ENCODE assay signal across 11 cellular contexts in the genomic region with DNA sequence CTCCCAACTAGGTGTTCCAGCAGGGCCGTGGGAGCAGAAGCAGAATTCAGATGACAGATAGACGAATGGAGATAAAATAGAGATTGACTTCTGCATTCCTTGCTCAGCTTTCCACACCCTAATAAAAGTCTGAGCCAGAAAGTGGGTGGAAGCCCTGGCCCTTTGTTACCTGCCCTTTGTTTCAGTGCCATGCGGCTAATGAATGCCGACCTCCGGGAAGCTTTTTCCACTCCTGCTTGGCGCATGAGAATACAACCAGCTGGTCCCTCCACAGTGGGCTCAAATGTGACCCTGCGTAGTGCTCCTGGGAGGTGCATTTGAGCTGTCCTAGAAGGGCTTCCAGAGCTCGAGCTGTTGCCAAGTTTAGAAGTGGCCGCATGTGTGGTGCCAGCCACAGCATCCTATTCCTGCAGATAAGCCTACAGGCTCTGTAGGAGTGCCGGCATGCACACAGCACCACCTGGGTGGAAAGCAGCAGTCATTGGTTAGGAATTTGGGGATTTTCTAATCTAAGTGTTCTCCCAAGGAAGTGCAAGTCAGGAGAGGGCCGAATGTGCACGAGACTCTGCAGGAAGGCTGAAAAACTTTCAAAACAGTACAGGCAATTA.
DNase-seq lines count a peak whose midpoint lies in the region; ATAC-seq and TF ChIP-seq lines count a peak whose summit lies in the region.
"Had no signal": no experiment of that assay in that cellular context is flagged by ENCODE, and none has a peak within 500 bp of the region (broad histone marks: within the 10 kb centered on the region; RNA-seq: fewer than 3 reads in every experiment).

No MANE protein-coding gene starts in this region.

- H3K36me3 ChIP-seq in breast epithelium = no peaks in the 10 kb centered on the region
- H3K36me3 ChIP-seq in iPS-20b (ENCODE audit: insufficient read depth, low read depth, low read length) = no peaks in the 10 kb centered on the region

- H3K27me3 ChIP-seq in breast epithelium = no peaks in the 10 kb centered on the region
- H3K27me3 ChIP-seq in iPS-20b (ENCODE audit: insufficient read depth, low read length) = no peaks in the 10 kb centered on the region

- no peaks in the 10 kb centered on the region for H3K9me3 Mint-ChIP-seq in type B pancreatic cell
- H3K9me3 Mint-ChIP-seq: nephron had no signal

- H3K4me3 Mint-ChIP-seq in type B pancreatic cell = peak overlapping the region; percentile 40
- H3K4me3 Mint-ChIP-seq: nephron had no signal

- peak overlapping the region in 1 of 3 donors; percentile 30 for H3K4me3 ChIP-seq in breast epithelium
- H3K4me3 ChIP-seq in iPS-20b (ENCODE audit: low read length) = peak overlapping the region; percentile 11; the same call in 1 of the 2 replicates

- H3K9ac ChIP-seq in iPS-20b (ENCODE audit: low read depth, low read length) = peak overlapping the region; percentile 60

- ATAC-seq in HG03469 (IDR thresholded peaks at IDR 0.05; ENCODE audit: unreplicated experiment) = no peak

- CTCF ChIA-PET in HEK293T (lab: Yijun Ruan, JAX) = no interaction called here

- peak overlapping the region; percentile 95 for H3K27ac Mint-ChIP-seq in type B pancreatic cell
- H3K27ac Mint-ChIP-seq: nephron had no signal

- POLR2A ChIA-PET in HEK293T (lab: Yijun Ruan, JAX) = no interaction called here

- intact Hi-C loops in breast epithelium (cut with DNase I; ENCODE audit: low total_unique reads) = no loop called here

- DNase-seq in NCI-H1092 treated with DMSO at 0.1 percent for 48 hours (lab: John Stamatoyannopoulos, UW) = peak; percentile 50
- DNase-seq in NCI-H1092 (lab: John Stamatoyannopoulos, UW) = no peak
- DNase-seq in breast epithelium (ENCODE audit: low spot score in 2 of 2) = peak in 1 of 2 donors; percentile 41
- no peak for DNase-seq in type B pancreatic cell (ENCODE audit: extremely low spot score, unreplicated experiment)
- DNase-seq in HEK293T (ENCODE audit: extremely low spot score) = no peak
- no peak for DNase-seq in NCI-H1048 (lab: John Stamatoyannopoulos, UW)
- DNase-seq: activated CD4-positive, alpha-beta T cell treated with anti-CD3 and anti-CD28 coated beads for 1 hour; cortex of kidney had no signal

- peak overlapping the region; percentile 74 to 82 for H3K27ac ChIP-seq in breast epithelium
- peak overlapping the region; percentile 15 for H3K27ac ChIP-seq in iPS-20b (ENCODE audit: low read length)

- peaks cover 9% of the 10 kb centered on the region for H3K36me3 Mint-ChIP-seq in type B pancreatic cell

- peaks cover 17 to 20% of the 10 kb centered on the region in 2 donors for H3K4me1 ChIP-seq in breast epithelium
- peaks cover 32% of the 10 kb centered on the region for H3K4me1 ChIP-seq in iPS-20b (ENCODE audit: insufficient read depth, low read length)

- H3K9me3 ChIP-seq in breast epithelium = no peaks in the 10 kb centered on the region
- no peaks in the 10 kb centered on the region for H3K9me3 ChIP-seq in iPS-20b (ENCODE audit: insufficient read depth, low read depth, low read length)

- TF ChIP-seq CTCF in breast epithelium (IDR thresholded peaks at IDR 0.05) = no peak
- TF ChIP-seq CTCF in type B pancreatic cell (conservative IDR thresholded peaks at IDR 0.05) = no peak

- H3K27me3 Mint-ChIP-seq in type B pancreatic cell = peaks cover 4% of the 10 kb centered on the region

- no peak for TF ChIP-seq POLR2A in breast epithelium (IDR thresholded peaks at IDR 0.05)

- H3K4me1 Mint-ChIP-seq in type B pancreatic cell (ENCODE audit: unreplicated experiment) = peaks cover 48% of the 10 kb centered on the region

TF ChIP-seq in HEK293T, 16 proteins besides CTCF, POLR2A, EP300 and RAD21:
- TF ChIP-seq ELF4 (IDR thresholded peaks at IDR 0.05) = no peak
- TF ChIP-seq HDGF (IDR thresholded peaks at IDR 0.05; ENCODE audit: borderline replicate concordance) = no peak
- no peak for TF ChIP-seq SP1 (IDR thresholded peaks at IDR 0.05)
- TF ChIP-seq BHLHE40 (IDR thresholded peaks at IDR 0.05; ENCODE audit: borderline replicate concordance) = no peak
- TF ChIP-seq FOXA1 (IDR thresholded peaks at IDR 0.05) = no peak
- no peak for TF ChIP-seq L3MBTL2 (conservative IDR thresholded peaks at IDR 0.05)
- no peak for TF ChIP-seq ZNF384 (IDR thresholded peaks at IDR 0.05)
- TF ChIP-seq FOXM1 (IDR thresholded peaks at IDR 0.05; ENCODE audit: borderline replicate concordance) = no peak
- TF ChIP-seq NFRKB (IDR thresholded peaks at IDR 0.05) = no peak
- no peak for TF ChIP-seq TARDBP (IDR thresholded peaks at IDR 0.05)
- TF ChIP-seq CTBP1 (IDR thresholded peaks at IDR 0.05; ENCODE audit: borderline replicate concordance) = no peak
- TF ChIP-seq FOXK2 (IDR thresholded peaks at IDR 0.05) = no peak
- TF ChIP-seq LEF1 (IDR thresholded peaks at IDR 0.05; ENCODE audit: borderline replicate concordance) = no peak
- no peak for TF ChIP-seq ARNT (IDR thresholded peaks at IDR 0.05)
- no peak for TF ChIP-seq SUZ12 (IDR thresholded peaks at IDR 0.05)
- TF ChIP-seq, protein P1, sequence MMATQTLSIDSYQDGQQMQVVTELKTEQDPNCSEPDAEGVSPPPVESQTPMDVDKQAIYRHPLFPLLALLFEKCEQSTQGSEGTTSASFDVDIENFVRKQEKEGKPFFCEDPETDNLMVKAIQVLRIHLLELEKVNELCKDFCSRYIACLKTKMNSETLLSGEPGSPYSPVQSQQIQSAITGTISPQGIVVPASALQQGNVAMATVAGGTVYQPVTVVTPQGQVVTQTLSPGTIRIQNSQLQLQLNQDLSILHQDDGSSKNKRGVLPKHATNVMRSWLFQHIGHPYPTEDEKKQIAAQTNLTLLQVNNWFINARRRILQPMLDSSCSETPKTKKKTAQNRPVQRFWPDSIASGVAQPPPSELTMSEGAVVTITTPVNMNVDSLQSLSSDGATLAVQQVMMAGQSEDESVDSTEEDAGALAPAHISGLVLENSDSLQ (IDR thresholded peaks at IDR 0.05) = no peak
